ENCODE assay signal across 8 cellular contexts in genomic region chr17:58513391-58513912, GRCh38. TPM values are rescaled to one million over a fixed set of nuclear protein-coding genes. Genes with fewer than 3 reads are reported as not detected.
A peak's percentile ranks its signal among the peaks of the same experiment; 100 is the strongest.
DNase-seq lines count a peak whose midpoint lies in the region; ATAC-seq and TF ChIP-seq lines count a peak whose summit lies in the region.

No MANE protein-coding gene starts in this region.

- intact Hi-C loops in PC-3 (cut with micrococcal nuclease) = loop anchor here (10.0 kb wide), 1 partner anchor 159 kb away; the partner anchor contains the start of gene SUPT4H1
- intact Hi-C loops in dorsolateral prefrontal cortex (cut with DNase I) = loop anchor here (10.0 kb wide), 3 partner anchors 159 to 1111 kb away; partner anchors contain the start of genes RAD51C (in 2 of the 2), TEX14 (in 2 of the 2) and SUPT4H1 (in 1 of the 2)
- intact Hi-C loops in ovary (cut with DNase I) = loop anchor here in 2 of 4 donors (5.0 to 10.0 kb wide), 2 partner anchors 119 to 191 kb away; no protein-coding TSS in a partner anchor

- no peaks in the 10 kb centered on the region for H3K27me3 ChIP-seq in PC-3 (ENCODE audit: low read length)
- H3K27me3 ChIP-seq in dorsolateral prefrontal cortex = no peaks in the 10 kb centered on the region
- no peaks in the 10 kb centered on the region for H3K27me3 ChIP-seq in ovary

- H2AFZ ChIP-seq in PC-3 (ENCODE audit: low read length) = peak overlapping the region; percentile 84

- no peaks in the 10 kb centered on the region for H3K9me2 ChIP-seq in PC-3 (replicated peaks; ENCODE audit: low read length)

- H3K79me2 ChIP-seq in PC-3 (ENCODE audit: low read length) = peaks cover 11% of the 10 kb centered on the region

- CTCF ChIA-PET in PC-3 (lab: Charles Lee) = interaction anchor here (0.6 kb wide), 1 partner anchor 62 kb away, joined by 10 read pairs; no protein-coding TSS in a partner anchor

- DNase-seq in GM12864 (ENCODE audit: low read depth) = peak; percentile 21
- DNase-seq in PC-3 = no peak
- peak in 5 of 10 donors; percentile 45 to 62 (median 57) for DNase-seq in dorsolateral prefrontal cortex
- DNase-seq in ovary = no peak
- DNase-seq in OCI-M1 (lab: John Stamatoyannopoulos, UW) = no peak

- peak overlapping the region; percentile 82 for H3K4me2 ChIP-seq in PC-3 (ENCODE audit: low read length)

- no peaks in the 10 kb centered on the region for H3F3A ChIP-seq in PC-3 (ENCODE audit: low read length, unreplicated experiment)

- peak overlapping the region; percentile 75 for H3K9ac ChIP-seq in PC-3 (ENCODE audit: low read length)

- no peaks in the 10 kb centered on the region for H4K20me1 ChIP-seq in PC-3 (ENCODE audit: low read length)

- WGBS in ovary, 3 donors = 11 to 15% (median 15%) methylated on average over 12 of the region's 12 CpGs

- peak overlapping the region; percentile 90 for H3K4me3 ChIP-seq in GM12864 (ENCODE audit: low read depth, low read length)
- H3K4me3 ChIP-seq in PC-3 (ENCODE audit: low read length) = peak overlapping the region; percentile 74
- peak overlapping the region; percentile 56 to 91 (median 77) for H3K4me3 ChIP-seq in dorsolateral prefrontal cortex
- H3K4me3 ChIP-seq in ovary = peak overlapping the region; percentile 47

- no TSS peak for BruUV-seq in PC-3 (replicated peaks; lab: Mats Ljungman, UMichigan)

- H3K4me1 ChIP-seq in PC-3 (ENCODE audit: insufficient read depth, low read length) (peaks cover 20% of the 10 kb centered on the region), ovary (ENCODE audit: insufficient read depth) (peaks cover 14% of the 10 kb centered on the region)

- no peak for TF ChIP-seq EP300 in ovary (IDR thresholded peaks at IDR 0.05)

- H3K9me3 ChIP-seq in PC-3 (ENCODE audit: low read length) (no peaks in the 10 kb centered on the region), ovary (no peaks in the 10 kb centered on the region)

- no peak overlapping the region for H3K27ac ChIP-seq in PC-3 (ENCODE audit: low read length)
- H3K27ac ChIP-seq in dorsolateral prefrontal cortex = peak overlapping the region in 51 of 59 donors; percentile 39 to 99 (median 83)
- H3K27ac ChIP-seq in ovary = no peak overlapping the region

- POLR2A ChIA-PET in PC-3 (lab: Charles Lee; ENCODE audit: unreplicated experiment) = interaction anchor here (0.6 kb wide), 1 partner anchor 453 kb away, joined by 4 read pairs; no protein-coding TSS in a partner anchor

- TF ChIP-seq CTCF in GM12864 (IDR thresholded peaks at IDR 0.05; ENCODE audit: low read depth, low read length, missing control alignments) (peak; percentile 30), PC-3 (conservative IDR thresholded peaks at IDR 0.05; ENCODE audit: low read depth, low read length) (no peak), dorsolateral prefrontal cortex (IDR thresholded peaks at IDR 0.05 in 54 of 56, conservative IDR thresholded peaks at IDR 0.05 in 2 of 56; ENCODE audit: low read depth in 1 of 56, partially characterized antibody in 56 of 56) (no peak), ovary (IDR thresholded peaks at IDR 0.05) (no peak)

- peaks cover 7% of the 10 kb centered on the region; the same call in 1 of the 2 replicates for H3K36me3 ChIP-seq in PC-3 (ENCODE audit: low read depth, low read length)
- no peaks in the 10 kb centered on the region for H3K36me3 ChIP-seq in ovary

- ATAC-seq in PC-3 (no peak), GM21786 (IDR thresholded peaks at IDR 0.05; ENCODE audit: unreplicated experiment) (no peak), GM21619 (IDR thresholded peaks at IDR 0.05; ENCODE audit: unreplicated experiment) (no peak), HG03439 (IDR thresholded peaks at IDR 0.05; ENCODE audit: unreplicated experiment) (no peak)

- TF ChIP-seq POLR2A in ovary (IDR thresholded peaks at IDR 0.05) = no peak

RNA-seq across cellular contexts. Expression of gene MTMR4, which starts 1.0 kb away (rescaled TPM):
- total RNA-seq in PC-3 (2014; rRNA removed) = 48.7 and 57.2 TPM in 2 replicates
- total RNA-seq in dorsolateral prefrontal cortex = 100 to 1,000 TPM in 25 of 120 experiments, 10 to 100 TPM in 95; 66.6 to 122 (median 90.6) TPM
- 10 to 100 TPM; 23.8 to 60.1 (median 27.7) TPM for total RNA-seq in ovary
- 10 to 100 TPM; 14.5 to 28.7 TPM for polyA plus RNA-seq in ovary

RNA-seq across cellular contexts. Expression of gene HSF5, which starts 25.2 kb away (rescaled TPM):
- total RNA-seq in PC-3 (2014; rRNA removed) = not detected in 2 replicates
- 1 to 10 TPM in 1 of 120 experiments, under 1 TPM in 116, not detected in 3; 0.10 to 1.0 (median 0.30) TPM for total RNA-seq in dorsolateral prefrontal cortex
- total RNA-seq in ovary = not detected
- polyA plus RNA-seq in ovary = under 1 TPM; 0.05 TPM

Comparison
In these comparisons a context has a peak if more than half of its experiments do, and no peak if none do; other contexts are left out.
1. H3K27ac ChIP-seq: peak in dorsolateral prefrontal cortex (51 of 59); none in PC-3 (single experiment) and ovary (0 of 2).
2. Peak in every context shown above with its lines, with median percentiles within 50 percentile points of each other: H3K4me3 ChIP-seq.